29 cellular contexts compared by ENCODE assay signal in genomic region chr14:99716850-99717681, GRCh38. TPM values are rescaled to one million over a fixed set of nuclear protein-coding genes. Genes with fewer than 3 reads are reported as not detected.
DNase-seq lines count a peak whose midpoint lies in the region; ATAC-seq, FAIRE-seq and TF ChIP-seq lines count a peak whose summit lies in the region.
"Had no signal": no experiment of that assay in that cellular context is flagged by ENCODE, and none has a peak within 500 bp of the region (broad histone marks: within the 10 kb centered on the region; RNA-seq: fewer than 3 reads in every experiment).

No MANE protein-coding gene starts in this region.

- H3K4me2 ChIP-seq in K562 (ENCODE audit: insufficient read depth, low read length), result no peak overlapping the region
- H3K4me2 ChIP-seq: GM23338 had no signal

- WGBS in K562 (ENCODE audit: insufficient coverage, low coverage, missing lambda C conversion rate), result 0% methylated on average over 11 of the region's 14 CpGs

- H3K27ac ChIP-seq in left ventricle myocardium inferior (replicated peaks), result no peak overlapping the region
- H3K27ac ChIP-seq in K562 (ENCODE audit: extremely low read depth, low read depth, low read length), result no peak overlapping the region
- H3K27ac ChIP-seq in upper lobe of right lung, result no peak overlapping the region
- H3K27ac ChIP-seq: epithelial cell of prostate, neutrophil, psoas muscle, sigmoid colon, tibial nerve, VCaP had no signal

- CTCF ChIA-PET in K562 (lab: Yijun Ruan, JAX; ENCODE audit: low intra/inter-chr PET ratio), result no interaction called here

- no peaks in the 10 kb centered on the region for H3K36me3 ChIP-seq in left ventricle myocardium inferior
- no peaks in the 10 kb centered on the region for H3K36me3 ChIP-seq in K562 (ENCODE audit: control insufficient read depth, insufficient read depth, low read length)
- no peaks in the 10 kb centered on the region for H3K36me3 ChIP-seq in upper lobe of right lung
- H3K36me3 ChIP-seq: neutrophil, sigmoid colon, tibial nerve had no signal

- no peaks in the 10 kb centered on the region for H3K9me1 ChIP-seq in K562 (ENCODE audit: control insufficient read depth, insufficient read depth, low read length)

- TF ChIP-seq RAD21 in K562 (CRISPR knock-in tag; conservative IDR thresholded peaks at IDR 0.05 in 1 of 2, IDR thresholded peaks at IDR 0.05 in 1 of 2), result no peak

- H3K4me1 ChIP-seq in left ventricle myocardium inferior (no peaks in the 10 kb centered on the region), K562 (replicated peaks in 1 of 2; ENCODE audit: control insufficient read depth in 2 of 2, insufficient read depth in 2 of 2, low read length in 2 of 2) (no peaks in the 10 kb centered on the region), upper lobe of right lung (no peaks in the 10 kb centered on the region)
- H3K4me1 ChIP-seq: psoas muscle, sigmoid colon, tibial nerve had no signal

- H2AFZ ChIP-seq in K562 (ENCODE audit: low read depth, low read length), result no peak overlapping the region
- H2AFZ ChIP-seq: GM23338 had no signal

- POLR2A ChIA-PET in K562 (lab: Yijun Ruan, JAX), result interaction anchor here (1.3 kb wide), 1 partner anchor 12 kb away, joined by 3 read pairs; no protein-coding TSS in a partner anchor

- no peaks in the 10 kb centered on the region for H3K27me3 ChIP-seq in left ventricle myocardium inferior (ENCODE audit: low read depth)
- peaks cover 2 to 36% of the 10 kb centered on the region in 2 experiments; a peak in 4 of 5 replicates for H3K27me3 ChIP-seq in K562 (ENCODE audit: control insufficient read depth in 2 of 2, insufficient read depth in 2 of 2, low read length in 2 of 2)
- no peaks in the 10 kb centered on the region for H3K27me3 ChIP-seq in upper lobe of right lung
- H3K27me3 ChIP-seq: sigmoid colon, tibial nerve had no signal

- no peak for ATAC-seq in K562
- no peak for ATAC-seq in left lobe of liver
- peak; percentile 28 for ATAC-seq in upper lobe of right lung
- ATAC-seq: GM23338, left ventricle myocardium superior, Panc1, psoas muscle had no signal

- H3K9me3 ChIP-seq in left ventricle myocardium inferior (replicated peaks) (peaks cover 10% of the 10 kb centered on the region), K562 (replicated peaks; ENCODE audit: control insufficient read depth, insufficient read depth, low read depth, low read length) (no peaks in the 10 kb centered on the region), upper lobe of right lung (no peaks in the 10 kb centered on the region)
- H3K9me3 ChIP-seq: neutrophil, sigmoid colon had no signal

- H3K4me3 ChIP-seq in left ventricle myocardium inferior (no peak overlapping the region), K562 (no peak overlapping the region), upper lobe of right lung (no peak overlapping the region)
- H3K4me3 ChIP-seq: GM23338, psoas muscle, sigmoid colon, tibial nerve had no signal

- TF ChIP-seq CTCF in left ventricle myocardium inferior (IDR thresholded peaks at IDR 0.05; ENCODE audit: borderline replicate concordance) (no peak), K562 (IDR thresholded peaks at IDR 0.05 in 2 of 3, conservative IDR thresholded peaks at IDR 0.05 in 1 of 3; ENCODE audit: insufficient read depth in 2 of 3, low read depth in 1 of 3, low read length in 3 of 3) (no peak), upper lobe of right lung (IDR thresholded peaks at IDR 0.05) (no peak)

- DNase-seq in cardiac septum (ENCODE audit: low spot score) (peak; percentile 54), left ventricle myocardium inferior (no peak), K562 (ENCODE audit: extremely low read depth in 1 of 4, low spot score in 3 of 4) (no peak), left lobe of liver (ENCODE audit: low spot score) (peak; percentile 24), upper lobe of right lung (no peak), NCI-H2196 treated with DMSO at 0.1 percent for 48 hours (lab: John Stamatoyannopoulos, UW; ENCODE audit: unreplicated experiment) (no peak), AG08396 (ENCODE audit: low spot score) (no peak)
- no peak for DNase-seq in stimulated activated CD4-positive, alpha-beta T cell treated with anti-CD3 and anti-CD28 coated beads, Interleukin-4, amount 100 ng/mL, for 24 hours
- DNase-seq: activated CD4-positive, alpha-beta T cell treated with anti-CD3 and anti-CD28 coated beads for 4 hours; amniotic stem cell; effector CD4-positive, alpha-beta T cell; left ventricle myocardium superior; naive B cell; NCI-H1436 treated with DMSO at 0.1 percent for 48 hours; NCI-H748 treated with DMSO at 0.1 percent for 48 hours; psoas muscle; SIG-M5; sigmoid colon; stimulated activated CD4-positive, alpha-beta T cell treated with anti-CD3 and anti-CD28 coated beads, Interleukin-4, amount 100 ng/mL, for 4 hours; T-helper 9 cell had no signal

- in situ Hi-C loops in K562 (cut with MboI), result no loop called here

- no TSS peak for BruUV-seq in K562 (replicated peaks; lab: Mats Ljungman, UMichigan)

- no peak for TF ChIP-seq EP300 in K562 (IDR thresholded peaks at IDR 0.05; ENCODE audit: low read length)

- H4K20me1 ChIP-seq in K562 (replicated peaks; ENCODE audit: control insufficient read depth, insufficient read depth, low read length), result 0 out of 2 replicates have a peak, but pooled peaks cover 6% of the 10 kb centered on the region

- intact Hi-C loops in cardiac septum (cut with DNase I) (no loop called here), left ventricle myocardium inferior (cut with micrococcal nuclease) (no loop called here), K562 (cut with micrococcal nuclease) (no loop called here), upper lobe of right lung (cut with DNase I) (no loop called here)

- no peak for FAIRE-seq in K562 (lab: Jason Lieb, UNC)
- FAIRE-seq: islet of Langerhans had no signal

- no peak overlapping the region for H3K9ac ChIP-seq in K562 (ENCODE audit: insufficient read depth in 1 of 2, low read depth in 2 of 2, low read length in 2 of 2)

- no peaks in the 10 kb centered on the region for H3K79me2 ChIP-seq in K562 (ENCODE audit: control insufficient read depth, insufficient read depth, low read length)

- TF ChIP-seq POLR2A in K562 (conservative IDR thresholded peaks at IDR 0.05), result no peak

TF ChIP-seq in K562, 482 proteins besides CTCF, POLR2A, EP300 and RAD21:
- TF ChIP-seq PCBP1 (IDR thresholded peaks at IDR 0.05; ENCODE audit: low read depth, low read length, poor library complexity, severe bottlenecking) (no peak), RBM25 (IDR thresholded peaks at IDR 0.05; ENCODE audit: low read depth, low read length, severe bottlenecking) (peak; percentile 49)

RNA-seq across cellular contexts. Expression of gene CYP46A1, which starts 33.0 kb away (rescaled TPM):
- total RNA-seq in cardiac septum (5.5 TPM), left ventricle myocardium inferior (4.2 TPM), K562 (2014; rRNA removed) (not detected in 2 replicates), K562 (2014; rRNA removed; fragmentation: Illumina TruSeq; extraction: Trizol) (not detected in 2 replicates), K562 (2015; rRNA removed; fragmentation: Illumina TruSeq; extraction: Trizol) (not detected in 2 replicates), K562 (2021) (not detected in 2 replicates), left lobe of liver (1.5 TPM), upper lobe of right lung (1.3 TPM)
- not detected in 2 replicates for total RNA-seq in K562 (2011; cell fraction: chromatin; rRNA removed; ENCODE audit: low replicate concordance)
- not detected in 2 replicates for total RNA-seq in K562 (2011; cell fraction: nucleolus; rRNA removed)
- not detected in 2 replicates for total RNA-seq in K562 (2011; cell fraction: nucleoplasm; rRNA removed)
- polyA plus RNA-seq in K562 (2011; rRNA removed) (not detected in 2 replicates), K562 (2014; fragmentation: Illumina TruSeq; extraction: Trizol) (not detected in 2 replicates), K562 (2014; fragmentation: Nextera tagmentation; extraction: Ambion mirVana) (not detected), K562 (2014; rRNA removed) (0.05 TPM in 1 of 2 replicates, not detected in the other)
- not detected in 2 replicates for polyA plus RNA-seq in K562 (2011; cell fraction: cytosol; rRNA removed)
- 0.04 and 0.06 TPM in 2 replicates for polyA plus RNA-seq in K562 (2011; cell fraction: nucleus; rRNA removed)
- polyA plus RNA-seq in K562 (2012), result not detected in 2 replicates
- polyA minus RNA-seq in K562 (2011; rRNA and poly(A)+ RNA removed), result not detected in 2 replicates
- polyA minus RNA-seq in K562 (2011; cell fraction: cytosol; rRNA and poly(A)+ RNA removed), result not detected in 2 replicates
- polyA minus RNA-seq in K562 (2011; cell fraction: nucleus; rRNA and poly(A)+ RNA removed), result not detected in 2 replicates
- total RNA-seq: HT-29 had no signal
- polyA plus RNA-seq: IgD-negative memory B cell had no signal

Comparison
In these comparisons a context has a peak if more than half of its experiments do, and no peak if none do; other contexts are left out.
1. DNase-seq: peak in cardiac septum (single experiment) and left lobe of liver (single experiment); none in left ventricle myocardium inferior (single experiment), K562 (0 of 4), upper lobe of right lung (single experiment), stimulated activated CD4-positive, alpha-beta T cell treated with anti-CD3 and anti-CD28 coated beads, Interleukin-4, amount 100 ng/mL, for 24 hours (single experiment), NCI-H2196 treated with DMSO at 0.1 percent for 48 hours (single experiment) and AG08396 (single experiment).